ENCODE assay signal across 22 cellular contexts in genomic region chr2:157459486-157459885, GRCh38. TPM values are rescaled to one million over a fixed set of nuclear protein-coding genes. Genes with fewer than 3 reads are reported as not detected.
A peak's percentile ranks its signal among the peaks of the same experiment; 100 is the strongest.
DNase-seq lines count a peak whose midpoint lies in the region; ATAC-seq and TF ChIP-seq lines count a peak whose summit lies in the region.
"Had no signal": no experiment of that assay in that cellular context is flagged by ENCODE, and none has a peak within 500 bp of the region (broad histone marks: within the 10 kb centered on the region; RNA-seq: fewer than 3 reads in every experiment).

No MANE protein-coding gene starts in this region.

- H3K27ac Mint-ChIP-seq in activated naive CD4-positive, alpha-beta T cell treated with anti-CD3 and anti-CD28 coated beads, Interleukin-2, amount 50 U/mL, for 24 hours = peak overlapping the region; percentile 79
- peak overlapping the region; percentile 31 for H3K27ac Mint-ChIP-seq in stimulated activated memory B cell treated with anti-CD40 and anti-IgM and Interleukin-4, amounts not matched to agents 10 μg/mL and 1 μg/mL and 100 μg/mL, for 72 hours

- no peaks in the 10 kb centered on the region for H3F3A ChIP-seq in smooth muscle cell (ENCODE audit: low read depth)

- H3K27me3 ChIP-seq in SJSA1 (replicated peaks) (no peaks in the 10 kb centered on the region), smooth muscle cell (ENCODE audit: low read depth) (no peaks in the 10 kb centered on the region)

- peaks cover 21% of the 10 kb centered on the region for H3K4me1 ChIP-seq in SJSA1 (replicated peaks)
- H3K4me1 ChIP-seq in smooth muscle cell (ENCODE audit: low read depth) = peaks cover 13% of the 10 kb centered on the region

- H3K36me3 ChIP-seq in SJSA1 (no peaks in the 10 kb centered on the region), smooth muscle cell (ENCODE audit: low read depth) (no peaks in the 10 kb centered on the region)
- H3K36me3 ChIP-seq: thoracic aorta had no signal

- peak overlapping the region; percentile 24; the same call in 1 of the 2 replicates for H3K27ac ChIP-seq in SJSA1
- no peak overlapping the region for H3K27ac ChIP-seq in smooth muscle cell (ENCODE audit: low read depth)
- H3K27ac ChIP-seq: thoracic aorta had no signal

- no peak for ATAC-seq in stimulated activated memory B cell treated with anti-CD40 and anti-IgM and Interleukin-4, amounts not matched to agents 10 μg/mL and 1 μg/mL and 100 μg/mL, for 72 hours
- ATAC-seq: left lobe of liver had no signal

- H3K36me3 Mint-ChIP-seq in activated naive CD4-positive, alpha-beta T cell treated with anti-CD3 and anti-CD28 coated beads, Interleukin-2, amount 50 U/mL, for 24 hours = no peaks in the 10 kb centered on the region
- no peaks in the 10 kb centered on the region for H3K36me3 Mint-ChIP-seq in stimulated activated memory B cell treated with anti-CD40 and anti-IgM and Interleukin-4, amounts not matched to agents 10 μg/mL and 1 μg/mL and 100 μg/mL, for 72 hours
- H3K36me3 Mint-ChIP-seq: CD4-positive, CD25-positive, alpha-beta regulatory T cell had no signal

- TF ChIP-seq CTCF in smooth muscle cell (IDR thresholded peaks at IDR 0.05; ENCODE audit: borderline replicate concordance, insufficient read depth, poor library complexity, severe bottlenecking) = no peak

- no peaks in the 10 kb centered on the region for H3K9me3 ChIP-seq in SJSA1 (replicated peaks)
- H3K9me3 ChIP-seq in smooth muscle cell (replicated peaks; ENCODE audit: low read depth) = no peaks in the 10 kb centered on the region
- H3K9me3 ChIP-seq: thoracic aorta had no signal

- H3K4me3 ChIP-seq in SJSA1 (no peak overlapping the region), smooth muscle cell (no peak overlapping the region)
- H3K4me3 ChIP-seq: thoracic aorta had no signal

- H4K20me1 ChIP-seq in smooth muscle cell (ENCODE audit: low read depth) = no peaks in the 10 kb centered on the region

- DNase-seq in activated naive CD4-positive, alpha-beta T cell treated with Interleukin-2 at 50 U/mL for 16 hours = no peak
- DNase-seq in SJSA1 (ENCODE audit: low read depth in 1 of 2, low spot score in 2 of 2) (no peak), left kidney (ENCODE audit: low read depth, low spot score) (peak; percentile 51), smooth muscle cell (lab: John Stamatoyannopoulos, UW; ENCODE audit: unreplicated experiment) (no peak), NCI-H2196 treated with DMSO at 0.1 percent for 48 hours (lab: John Stamatoyannopoulos, UW; ENCODE audit: unreplicated experiment) (no peak)
- DNase-seq: activated CD4-positive, alpha-beta T cell treated with anti-CD3 and anti-CD28 coated beads for 48 hours; activated CD8-positive, alpha-beta memory T cell treated with anti-CD3 and anti-CD28 coated beads, Interleukin-2, amount 50 U/mL, for 48 hours; CD4-positive, CD25-positive, alpha-beta regulatory T cell; GDM1; head of caudate nucleus; IMR-90; midbrain; MM.1S; NCI-H1436 treated with DMSO at 0.1 percent for 48 hours; NCI-H69; retina; stimulated activated CD4-positive, alpha-beta T cell treated with anti-CD3 and anti-CD28 coated beads, Interleukin-15, amount 100 ng/mL, for 24 hours had no signal

- H3K27me3 Mint-ChIP-seq in activated naive CD4-positive, alpha-beta T cell treated with anti-CD3 and anti-CD28 coated beads, Interleukin-2, amount 50 U/mL, for 24 hours = no peaks in the 10 kb centered on the region
- H3K27me3 Mint-ChIP-seq in stimulated activated memory B cell treated with anti-CD40 and anti-IgM and Interleukin-4, amounts not matched to agents 10 μg/mL and 1 μg/mL and 100 μg/mL, for 72 hours = no peaks in the 10 kb centered on the region
- H3K27me3 Mint-ChIP-seq: CD4-positive, CD25-positive, alpha-beta regulatory T cell had no signal

- no peaks in the 10 kb centered on the region for H3K79me2 ChIP-seq in smooth muscle cell (ENCODE audit: low read depth)

- H3K9me3 Mint-ChIP-seq in activated naive CD4-positive, alpha-beta T cell treated with anti-CD3 and anti-CD28 coated beads, Interleukin-2, amount 50 U/mL, for 24 hours = no peaks in the 10 kb centered on the region
- H3K9me3 Mint-ChIP-seq in stimulated activated memory B cell treated with anti-CD40 and anti-IgM and Interleukin-4, amounts not matched to agents 10 μg/mL and 1 μg/mL and 100 μg/mL, for 72 hours = no peaks in the 10 kb centered on the region

- no peak overlapping the region for H3K9ac ChIP-seq in smooth muscle cell (ENCODE audit: low read depth)

- 88% methylated on average over 6 of the region's 6 CpGs for WGBS in smooth muscle cell (ENCODE audit: low lambda C conversion rate)

- no peak overlapping the region for H3K4me2 ChIP-seq in smooth muscle cell

- no peak overlapping the region for H2AFZ ChIP-seq in smooth muscle cell (ENCODE audit: low read depth)

- H3K4me1 Mint-ChIP-seq in activated naive CD4-positive, alpha-beta T cell treated with anti-CD3 and anti-CD28 coated beads, Interleukin-2, amount 50 U/mL, for 24 hours = peaks cover 95% of the 10 kb centered on the region
- peaks cover 5% of the 10 kb centered on the region for H3K4me1 Mint-ChIP-seq in stimulated activated memory B cell treated with anti-CD40 and anti-IgM and Interleukin-4, amounts not matched to agents 10 μg/mL and 1 μg/mL and 100 μg/mL, for 72 hours

- peak overlapping the region; percentile 75 for H3K4me3 Mint-ChIP-seq in activated naive CD4-positive, alpha-beta T cell treated with anti-CD3 and anti-CD28 coated beads, Interleukin-2, amount 50 U/mL, for 24 hours
- no peak overlapping the region for H3K4me3 Mint-ChIP-seq in stimulated activated memory B cell treated with anti-CD40 and anti-IgM and Interleukin-4, amounts not matched to agents 10 μg/mL and 1 μg/mL and 100 μg/mL, for 72 hours
- H3K4me3 Mint-ChIP-seq: CD4-positive, CD25-positive, alpha-beta regulatory T cell had no signal

RNA-seq across cellular contexts. Expression of gene CYTIP, which starts 15.6 kb away (rescaled TPM):
- not detected in 2 replicates for total RNA-seq in SJSA1 (2014; rRNA removed; shearing (Covaris generic))
- not detected in 2 replicates for total RNA-seq in smooth muscle cell
- not detected in 2 replicates for polyA plus RNA-seq in smooth muscle cell
- total RNA-seq: bronchial epithelial cell, IMR-90 had no signal
- polyA plus RNA-seq: IMR-90 had no signal
